ENCODE assay signal across 17 cellular contexts in the genomic region with DNA sequence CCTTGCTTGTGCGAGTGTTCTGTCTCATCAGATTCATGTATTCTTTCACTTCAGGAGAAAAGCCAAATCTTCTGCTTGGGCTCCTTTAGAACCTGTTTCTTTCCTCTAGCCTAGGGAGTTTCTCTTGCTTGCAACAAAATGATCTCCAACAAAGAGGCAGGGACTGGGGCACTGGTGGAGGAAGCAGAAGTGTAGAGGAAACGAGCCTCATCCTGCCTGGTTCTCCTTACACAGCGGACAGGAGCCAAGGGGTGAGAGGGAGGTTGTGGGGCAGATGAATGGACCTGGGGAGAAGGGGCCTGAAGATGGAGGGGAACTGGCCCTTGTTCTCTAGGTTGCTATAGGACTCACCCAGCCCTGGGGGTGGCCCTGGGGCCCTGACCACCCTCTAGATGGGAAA.
DNase-seq lines count a peak whose midpoint lies in the region; ATAC-seq and TF ChIP-seq lines count a peak whose summit lies in the region.
"Had no signal": no experiment of that assay in that cellular context is flagged by ENCODE, and none has a peak within 500 bp of the region (broad histone marks: within the 10 kb centered on the region; RNA-seq: fewer than 3 reads in every experiment).

No MANE protein-coding gene starts in this region.

- peak overlapping the region; percentile 52 to 64 for H3K4me3 Mint-ChIP-seq in CD14-positive monocyte
- H3K4me3 Mint-ChIP-seq: activated CD4-positive, alpha-beta T cell treated with anti-CD3 and anti-CD28 coated beads for 36 hours; activated naive CD8-positive, alpha-beta T cell; central memory CD8-positive, alpha-beta T cell had no signal

- H3K4me3 ChIP-seq in hepatocyte (no peak overlapping the region), sigmoid colon (peak overlapping the region in 1 of 4 donors; percentile 6)
- H3K4me3 ChIP-seq: HAP-1 had no signal

- peaks cover 0 to 7% (median 0%) of the 10 kb centered on the region in 3 donors for H3K27me3 Mint-ChIP-seq in CD14-positive monocyte (ENCODE audit: low read depth in 3 of 3)
- H3K27me3 Mint-ChIP-seq: activated CD4-positive, alpha-beta T cell treated with anti-CD3 and anti-CD28 coated beads for 36 hours; activated naive CD8-positive, alpha-beta T cell; IgD-negative memory B cell had no signal

- H3K4me1 Mint-ChIP-seq in CD14-positive monocyte = peaks cover 59% of the 10 kb centered on the region
- H3K4me1 Mint-ChIP-seq: activated CD4-positive, alpha-beta T cell treated with anti-CD3 and anti-CD28 coated beads for 36 hours; central memory CD8-positive, alpha-beta T cell had no signal

- no peaks in the 10 kb centered on the region for H4K20me1 ChIP-seq in hepatocyte (ENCODE audit: insufficient read depth, poor library complexity, severe bottlenecking)

- no peaks in the 10 kb centered on the region for H3K36me3 Mint-ChIP-seq in CD14-positive monocyte
- H3K36me3 Mint-ChIP-seq: activated naive CD8-positive, alpha-beta T cell; IgD-negative memory B cell had no signal

- H3K27ac Mint-ChIP-seq in CD14-positive monocyte = peak overlapping the region in 6 of 7 donors; percentile 30 to 80 (median 66)
- H3K27ac Mint-ChIP-seq: activated CD4-positive, alpha-beta T cell treated with anti-CD3 and anti-CD28 coated beads for 36 hours; activated naive CD8-positive, alpha-beta T cell had no signal

- H3K27ac ChIP-seq in hepatocyte (peak overlapping the region; percentile 25), sigmoid colon (peak overlapping the region; percentile 23 to 43 (median 30))

- H3K4me1 ChIP-seq in hepatocyte (ENCODE audit: insufficient read depth) = peaks cover 28% of the 10 kb centered on the region
- peaks cover 0 to 25% (median 14%) of the 10 kb centered on the region in 4 donors for H3K4me1 ChIP-seq in sigmoid colon
- H3K4me1 ChIP-seq: HAP-1 had no signal

- no peaks in the 10 kb centered on the region for H3K79me2 ChIP-seq in hepatocyte

- no peak for ATAC-seq in GM19351 (IDR thresholded peaks at IDR 0.05; ENCODE audit: unreplicated experiment)
- no peak for ATAC-seq in HG02870 (IDR thresholded peaks at IDR 0.05; ENCODE audit: unreplicated experiment)
- ATAC-seq: activated CD4-positive, alpha-beta T cell treated with anti-CD3 and anti-CD28 coated beads for 36 hours had no signal

- H3K9me3 Mint-ChIP-seq in CD14-positive monocyte = no peaks in the 10 kb centered on the region
- H3K9me3 Mint-ChIP-seq: central memory CD8-positive, alpha-beta T cell; IgD-negative memory B cell had no signal

- intact Hi-C loops in CD14-positive monocyte (cut with micrococcal nuclease) (no loop called here), sigmoid colon (cut with DNase I) (no loop called here)

- H3K36me3 ChIP-seq in hepatocyte (replicated peaks; ENCODE audit: insufficient read depth, low read depth) (no peaks in the 10 kb centered on the region), sigmoid colon (no peaks in the 10 kb centered on the region)
- H3K36me3 ChIP-seq: HAP-1 had no signal

- 92% methylated on average over 3 of the region's 3 CpGs for WGBS in hepatocyte (ENCODE audit: low lambda C conversion rate, missing lambda C conversion rate)
- WGBS in sigmoid colon, 2 donors = 51 to 82% methylated on average over 3 of the region's 3 CpGs

- no peak for DNase-seq in CD14-positive monocyte (ENCODE audit: low spot score)
- DNase-seq in UCSD-AML1 (lab: John Stamatoyannopoulos, UW; ENCODE audit: unreplicated experiment) = peak; percentile 18
- DNase-seq in hepatocyte (ENCODE audit: low spot score) = no peak
- DNase-seq in sigmoid colon = no peak
- DNase-seq in NCI-H1105 (lab: John Stamatoyannopoulos, UW) = no peak
- DNase-seq in activated CD8-positive, alpha-beta memory T cell treated with anti-CD3 and anti-CD28 coated beads, Interleukin-2, amount 50 U/mL, for 48 hours = no peak
- DNase-seq: activated CD4-positive, alpha-beta T cell treated with anti-CD3 and anti-CD28 coated beads for 36 hours; islet precursor cell; NCI-H1436 treated with DMSO at 0.1 percent for 48 hours; NCI-H510A; stimulated activated CD4-positive, alpha-beta T cell treated with anti-CD3 and anti-CD28 coated beads, Interleukin-4, amount 100 ng/mL, for 24 hours had no signal

- no peak overlapping the region for H2AFZ ChIP-seq in hepatocyte

- H3K4me2 ChIP-seq in hepatocyte = peak overlapping the region; percentile 42

- H3K9me3 ChIP-seq in hepatocyte (ENCODE audit: low read depth) (no peaks in the 10 kb centered on the region), sigmoid colon (no peaks in the 10 kb centered on the region)
- H3K9me3 ChIP-seq: HAP-1 had no signal

- TF ChIP-seq CTCF in CD14-positive monocyte (IDR thresholded peaks at IDR 0.05) = no peak
- no peak for TF ChIP-seq CTCF in hepatocyte (IDR thresholded peaks at IDR 0.05; ENCODE audit: poor library complexity)
- no peak for TF ChIP-seq CTCF in sigmoid colon (IDR thresholded peaks at IDR 0.05)

- TF ChIP-seq EP300 in sigmoid colon (IDR thresholded peaks at IDR 0.05) = no peak

- no peak for TF ChIP-seq POLR2A in sigmoid colon (IDR thresholded peaks at IDR 0.05)

- no peaks in the 10 kb centered on the region for H3K9me2 ChIP-seq in hepatocyte (replicated peaks; ENCODE audit: insufficient read depth)

- H3K27me3 ChIP-seq in hepatocyte (no peaks in the 10 kb centered on the region), sigmoid colon (no peaks in the 10 kb centered on the region)
